In genomic region chr20:5630071-5630470, GRCh38 we compare ENCODE assay signal across 21 cellular contexts. TPM values are rescaled to one million over a fixed set of nuclear protein-coding genes. Genes with fewer than 3 reads are reported as not detected.
DNase-seq lines count a peak whose midpoint lies in the region; ATAC-seq and TF ChIP-seq lines count a peak whose summit lies in the region.
"Had no signal": no experiment of that assay in that cellular context is flagged by ENCODE, and none has a peak within 500 bp of the region (broad histone marks: within the 10 kb centered on the region; RNA-seq: fewer than 3 reads in every experiment).

No MANE protein-coding gene starts in this region.

- H2AFZ ChIP-seq in GM23338: no peak overlapping the region
- H2AFZ ChIP-seq: GM23248 had no signal

- no peaks in the 10 kb centered on the region for H3K4me1 ChIP-seq in GM23338 (ENCODE audit: insufficient read depth)
- H3K4me1 ChIP-seq in uterus: no peaks in the 10 kb centered on the region
- H3K4me1 ChIP-seq: BLaER1 had no signal

- H3K27me3 Mint-ChIP-seq in GM23338 (ENCODE audit: insufficient read depth, low read depth, poor library complexity): no peaks in the 10 kb centered on the region
- H3K27me3 Mint-ChIP-seq in CD4-positive, alpha-beta T cell: no peaks in the 10 kb centered on the region
- H3K27me3 Mint-ChIP-seq: B cell; CD8-positive, alpha-beta memory T cell had no signal

- H3K27ac Mint-ChIP-seq in GM23338: no peak overlapping the region
- no peak overlapping the region for H3K27ac Mint-ChIP-seq in CD4-positive, alpha-beta T cell
- H3K27ac Mint-ChIP-seq: B cell; CD4-positive, CD25-positive, alpha-beta regulatory T cell; CD8-positive, alpha-beta memory T cell; H9 had no signal

- TF ChIP-seq CTCF in GM23338 (conservative IDR thresholded peaks at IDR 0.05; ENCODE audit: low read depth in 2 of 2): no peak
- TF ChIP-seq CTCF in CD4-positive, alpha-beta T cell (IDR thresholded peaks at IDR 0.05): no peak
- TF ChIP-seq CTCF in uterus (IDR thresholded peaks at IDR 0.05): no peak

- no peak for ATAC-seq in GM23338
- no peak for ATAC-seq in GM21360 (IDR thresholded peaks at IDR 0.05; ENCODE audit: unreplicated experiment)
- ATAC-seq in CD4-positive, alpha-beta T cell (ENCODE audit: poor library complexity): no peak
- ATAC-seq: A549, HCT116 had no signal

- H3K9me3 ChIP-seq in CD4-positive, alpha-beta T cell (ENCODE audit: control insufficient read depth, low read length): peaks cover 11% of the 10 kb centered on the region
- peaks cover 0 to 4% of the 10 kb centered on the region in 2 donors for H3K9me3 ChIP-seq in uterus

- DNase-seq in AG20443 (ENCODE audit: low spot score) (peak; percentile 24), GM23338 (ENCODE audit: low spot score) (peak; percentile 8), foreskin melanocyte (peak; percentile 52), uterus (no peak)
- no peak for DNase-seq in CD4-positive, alpha-beta T cell
- DNase-seq: 8988T; ACHN; Calu3; CD4-positive, CD25-positive, alpha-beta regulatory T cell; CD8-positive, alpha-beta memory T cell; COR-L47; DMS53; DMS79 treated with DMSO at 0.1 percent for 48 hours; GM23248; H9 had no signal

- no peaks in the 10 kb centered on the region for H3K36me3 ChIP-seq in GM23338 (ENCODE audit: insufficient read depth)
- no peaks in the 10 kb centered on the region for H3K36me3 ChIP-seq in uterus
- H3K36me3 ChIP-seq: BLaER1 had no signal

- no peaks in the 10 kb centered on the region for H4K20me1 ChIP-seq in GM23338 (replicated peaks; ENCODE audit: insufficient read depth)
- H4K20me1 ChIP-seq: BLaER1 had no signal

- POLR2A ChIA-PET in CD4-positive, alpha-beta T cell (lab: Charles Lee): interaction anchor here (0.7 kb wide), 2 partner anchors 13 to 31 kb away, joined by 3 read pairs; no protein-coding TSS in a partner anchor

- no peak for TF ChIP-seq POLR2A in uterus (IDR thresholded peaks at IDR 0.05)

- H3K36me3 Mint-ChIP-seq in GM23338 (ENCODE audit: low read depth): peaks cover 2% of the 10 kb centered on the region; the same call in 1 of the 3 replicates
- no peaks in the 10 kb centered on the region for H3K36me3 Mint-ChIP-seq in CD4-positive, alpha-beta T cell (ENCODE audit: low read depth)
- H3K36me3 Mint-ChIP-seq: CD4-positive, CD25-positive, alpha-beta regulatory T cell; CD8-positive, alpha-beta memory T cell had no signal

- intact Hi-C loops in CD4-positive, alpha-beta T cell (cut with DNase I, micrococcal nuclease): no loop called here
- intact Hi-C loops in uterus (cut with DNase I; ENCODE audit: low total_unique reads): no loop called here

- no peaks in the 10 kb centered on the region for H3K79me2 ChIP-seq in GM23338 (replicated peaks; ENCODE audit: insufficient read depth)

- H3K27me3 ChIP-seq in GM23338 (ENCODE audit: insufficient read depth): no peaks in the 10 kb centered on the region
- no peaks in the 10 kb centered on the region for H3K27me3 ChIP-seq in CD4-positive, alpha-beta T cell (ENCODE audit: control insufficient read depth, insufficient read depth, low read length)
- no peaks in the 10 kb centered on the region for H3K27me3 ChIP-seq in uterus
- H3K27me3 ChIP-seq: BLaER1 had no signal

- H3K4me3 ChIP-seq in GM23338 (no peak overlapping the region), uterus (no peak overlapping the region)
- H3K4me3 ChIP-seq: A549, BLaER1, GM23248 had no signal

- H3K4me3 Mint-ChIP-seq in GM23338: no peak overlapping the region
- H3K4me3 Mint-ChIP-seq in CD4-positive, alpha-beta T cell: no peak overlapping the region
- H3K4me3 Mint-ChIP-seq: B cell; CD4-positive, CD25-positive, alpha-beta regulatory T cell; CD8-positive, alpha-beta memory T cell; H9 had no signal

- H3F3A ChIP-seq in GM23338 (replicated peaks; ENCODE audit: low read depth): no peaks in the 10 kb centered on the region

- H3K9me2 ChIP-seq in GM23338 (ENCODE audit: insufficient read depth): peaks cover 3% of the 10 kb centered on the region; the same call in 1 of the 2 replicates

- CTCF ChIA-PET in CD4-positive, alpha-beta T cell (lab: Charles Lee): no interaction called here

- H3K9me3 Mint-ChIP-seq in GM23338: peaks cover 2% of the 10 kb centered on the region; the same call in 2 of the 3 replicates
- no peaks in the 10 kb centered on the region for H3K9me3 Mint-ChIP-seq in CD4-positive, alpha-beta T cell

- H3K4me2 ChIP-seq in GM23338: no peak overlapping the region
- H3K4me2 ChIP-seq: A549, BLaER1 had no signal

- no peaks in the 10 kb centered on the region for H3K4me1 Mint-ChIP-seq in GM23338
- H3K4me1 Mint-ChIP-seq in CD4-positive, alpha-beta T cell (ENCODE audit: low read depth): no peaks in the 10 kb centered on the region
- H3K4me1 Mint-ChIP-seq: B cell; CD4-positive, CD25-positive, alpha-beta regulatory T cell; CD8-positive, alpha-beta memory T cell had no signal

- no peak overlapping the region for H3K27ac ChIP-seq in GM23338 (ENCODE audit: low read depth)
- H3K27ac ChIP-seq in CD4-positive, alpha-beta T cell (ENCODE audit: low read depth, low read length): no peak overlapping the region
- no peak overlapping the region for H3K27ac ChIP-seq in uterus
- H3K27ac ChIP-seq: A549, BLaER1, C4-2B, GM23248 had no signal

TF ChIP-seq in GM23338, 12 proteins besides CTCF, POLR2A, EP300 and RAD21:
- TF ChIP-seq STAT1 (IDR thresholded peaks at IDR 0.05; ENCODE audit: unreplicated experiment) (no peak), ZNF114 (CRISPR knock-in tag; IDR thresholded peaks at IDR 0.05) (no peak), JUNB (IDR thresholded peaks at IDR 0.05; ENCODE audit: unreplicated experiment) (no peak), EZH2 (IDR thresholded peaks at IDR 0.05; ENCODE audit: low read depth, unreplicated experiment) (no peak), ETS1 (IDR thresholded peaks at IDR 0.05) (no peak), REST (IDR thresholded peaks at IDR 0.05; ENCODE audit: unreplicated experiment) (no peak)

RNA-seq across cellular contexts. Expression of gene GPCPD1, which starts 19.3 kb away (rescaled TPM):
- total RNA-seq in GM23338 (2014; rRNA removed; shearing (Covaris generic)): 5.7 and 7.3 TPM in 2 replicates
- polyA plus RNA-seq in GM23338 (2016; fragmentation: Nextera tagmentation; extraction: Ambion mirVana): 2.9 and 4.1 TPM in 2 replicates
- 100 to 1,000 TPM; 171 to 176 TPM for total RNA-seq in CD4-positive, alpha-beta T cell
- total RNA-seq in uterus: 10 to 100 TPM; 10.8 to 78.9 (median 36.3) TPM

Comparison
In these comparisons a context has a peak if more than half of its experiments do, and no peak if none do; other contexts are left out.
1. DNase-seq: peak in AG20443 (single experiment), GM23338 (single experiment) and foreskin melanocyte (single experiment); none in CD4-positive, alpha-beta T cell (0 of 10) and uterus (0 of 2).